In the genomic region with DNA sequence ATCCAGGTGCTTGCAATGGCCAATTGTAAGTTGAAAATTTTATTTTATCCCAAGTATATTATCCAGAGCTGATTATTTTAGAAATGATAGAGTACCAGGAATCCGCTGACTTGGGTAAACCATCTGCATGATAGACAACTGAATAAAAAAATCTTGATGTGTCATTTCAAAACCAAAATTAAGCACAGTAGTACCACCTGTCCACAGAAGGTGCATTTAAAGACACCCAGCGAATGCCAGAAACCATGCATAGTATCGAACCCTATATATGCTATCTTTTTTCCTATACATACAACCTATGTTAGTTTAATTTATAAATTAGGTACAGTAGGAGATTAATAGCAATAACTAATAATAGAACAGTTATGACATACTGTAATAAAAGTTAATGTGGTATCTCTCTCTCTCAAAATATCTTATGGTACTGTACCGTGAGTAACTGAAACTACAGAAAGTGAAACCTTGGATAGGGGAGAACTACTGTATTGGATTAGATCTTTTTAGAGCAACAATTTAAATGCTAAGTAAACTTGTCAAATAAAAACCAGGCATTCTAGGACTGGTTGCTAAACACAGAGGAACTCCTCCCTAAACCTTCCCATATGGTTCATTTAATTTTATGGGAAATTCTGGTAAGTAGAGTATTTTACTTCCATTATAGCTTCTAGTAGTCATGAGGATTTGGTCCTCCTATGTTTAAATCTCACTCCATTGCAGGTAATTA, we compare ENCODE assay signal across 11 cellular contexts. TPM values are rescaled to one million over a fixed set of nuclear protein-coding genes. Genes with fewer than 3 reads are reported as not detected.
DNase-seq lines count a peak whose midpoint lies in the region; ATAC-seq and TF ChIP-seq lines count a peak whose summit lies in the region.
"Had no signal": no experiment of that assay in that cellular context is flagged by ENCODE, and none has a peak within 500 bp of the region (broad histone marks: within the 10 kb centered on the region; RNA-seq: fewer than 3 reads in every experiment).

No MANE protein-coding gene starts in this region.

- intact Hi-C loops in activated CD8-positive, alpha-beta T cell treated with anti-CD3 and anti-CD28 coated beads for 36 hours (cut with micrococcal nuclease), result no loop called here

- no peaks in the 10 kb centered on the region for H3K27me3 Mint-ChIP-seq in activated CD4-positive, alpha-beta T cell treated with anti-CD3 and anti-CD28 coated beads, Interleukin-2, amount 10 ng/mL, durations not matched to agents 7 days and 5 days
- H3K27me3 Mint-ChIP-seq in activated CD8-positive, alpha-beta T cell treated with anti-CD3 and anti-CD28 coated beads for 36 hours, result no peaks in the 10 kb centered on the region
- H3K27me3 Mint-ChIP-seq in osteocyte (ENCODE audit: unreplicated experiment), result no peaks in the 10 kb centered on the region

- no peaks in the 10 kb centered on the region for H4K20me1 ChIP-seq in smooth muscle cell (ENCODE audit: low read depth)

- no peaks in the 10 kb centered on the region for H3K27me3 ChIP-seq in smooth muscle cell (ENCODE audit: low read depth)

- H3K4me2 ChIP-seq in smooth muscle cell, result no peak overlapping the region

- H3K4me1 ChIP-seq in smooth muscle cell (ENCODE audit: low read depth), result peaks cover 1% of the 10 kb centered on the region
- H3K4me1 ChIP-seq: left ventricle myocardium inferior had no signal

- ATAC-seq in HG02678 (IDR thresholded peaks at IDR 0.05; ENCODE audit: unreplicated experiment) (peak; percentile 44), GM21447 (IDR thresholded peaks at IDR 0.05; ENCODE audit: unreplicated experiment) (no peak)
- ATAC-seq in activated CD8-positive, alpha-beta T cell treated with anti-CD3 and anti-CD28 coated beads for 36 hours, result peak; percentile 53
- ATAC-seq: activated naive CD4-positive, alpha-beta T cell treated with anti-CD3 and anti-CD28 coated beads, Interleukin-2, amount 50 U/mL, for 72 hours had no signal

- POLR2A ChIA-PET in activated CD4-positive, alpha-beta T cell treated with anti-CD3 and anti-CD28 coated beads, Interleukin-2, amount 10 ng/mL, durations not matched to agents 7 days and 5 days (lab: Charles Lee), result no interaction called here
- POLR2A ChIA-PET in activated CD8-positive, alpha-beta T cell treated with anti-CD3 and anti-CD28 coated beads for 36 hours (lab: Charles Lee), result interaction anchor here (0.7 to 2.0 kb wide), 2 partner anchors 33 to 126 kb away, joined by 3 to 5 read pairs; partner anchors contain the start of gene AGA

- no peaks in the 10 kb centered on the region for H3K9me3 Mint-ChIP-seq in activated CD4-positive, alpha-beta T cell treated with anti-CD3 and anti-CD28 coated beads, Interleukin-2, amount 10 ng/mL, durations not matched to agents 7 days and 5 days
- H3K9me3 Mint-ChIP-seq in activated CD8-positive, alpha-beta T cell treated with anti-CD3 and anti-CD28 coated beads for 36 hours, result no peaks in the 10 kb centered on the region
- no peaks in the 10 kb centered on the region for H3K9me3 Mint-ChIP-seq in osteocyte (ENCODE audit: unreplicated experiment)

- H3K4me1 Mint-ChIP-seq in activated CD4-positive, alpha-beta T cell treated with anti-CD3 and anti-CD28 coated beads, Interleukin-2, amount 10 ng/mL, durations not matched to agents 7 days and 5 days, result peaks cover 92% of the 10 kb centered on the region
- peaks cover 43% of the 10 kb centered on the region for H3K4me1 Mint-ChIP-seq in activated CD8-positive, alpha-beta T cell treated with anti-CD3 and anti-CD28 coated beads for 36 hours (ENCODE audit: low read depth)
- peaks cover 37% of the 10 kb centered on the region for H3K4me1 Mint-ChIP-seq in osteocyte (ENCODE audit: unreplicated experiment)

- CTCF ChIA-PET in activated CD4-positive, alpha-beta T cell treated with anti-CD3 and anti-CD28 coated beads, Interleukin-2, amount 10 ng/mL, durations not matched to agents 7 days and 5 days (lab: Charles Lee), result interaction anchor here (1.1 kb wide), 1 partner anchor 23 kb away, joined by 4 read pairs; no protein-coding TSS in a partner anchor
- CTCF ChIA-PET in activated CD8-positive, alpha-beta T cell treated with anti-CD3 and anti-CD28 coated beads for 36 hours (lab: Charles Lee), result no interaction called here

- H3K36me3 ChIP-seq in smooth muscle cell (ENCODE audit: low read depth), result no peaks in the 10 kb centered on the region
- H3K36me3 ChIP-seq: left ventricle myocardium inferior had no signal

- peak overlapping the region; percentile 82 for H3K27ac Mint-ChIP-seq in activated CD4-positive, alpha-beta T cell treated with anti-CD3 and anti-CD28 coated beads, Interleukin-2, amount 10 ng/mL, durations not matched to agents 7 days and 5 days
- no peak overlapping the region for H3K27ac Mint-ChIP-seq in activated CD8-positive, alpha-beta T cell treated with anti-CD3 and anti-CD28 coated beads for 36 hours
- peak overlapping the region; percentile 16 for H3K27ac Mint-ChIP-seq in osteocyte (ENCODE audit: unreplicated experiment)

- no peak overlapping the region for H3K27ac ChIP-seq in smooth muscle cell (ENCODE audit: low read depth)
- H3K27ac ChIP-seq: left ventricle myocardium inferior had no signal

- H3K9ac ChIP-seq in smooth muscle cell (ENCODE audit: low read depth), result no peak overlapping the region

- WGBS in smooth muscle cell (ENCODE audit: low lambda C conversion rate), result 93% methylated on average over 4 of the region's 4 CpGs

- no peak for TF ChIP-seq CTCF in activated CD8-positive, alpha-beta T cell treated with anti-CD3 and anti-CD28 coated beads for 36 hours (IDR thresholded peaks at IDR 0.05)
- no peak for TF ChIP-seq CTCF in osteocyte (IDR thresholded peaks at IDR 0.05)
- TF ChIP-seq CTCF in smooth muscle cell (IDR thresholded peaks at IDR 0.05; ENCODE audit: borderline replicate concordance, insufficient read depth, poor library complexity, severe bottlenecking), result no peak

- no peaks in the 10 kb centered on the region for H3K9me3 ChIP-seq in smooth muscle cell (replicated peaks; ENCODE audit: low read depth)
- H3K9me3 ChIP-seq: left ventricle myocardium inferior had no signal

- H2AFZ ChIP-seq in smooth muscle cell (ENCODE audit: low read depth), result no peak overlapping the region

- peak overlapping the region; percentile 53 for H3K4me3 Mint-ChIP-seq in activated CD4-positive, alpha-beta T cell treated with anti-CD3 and anti-CD28 coated beads, Interleukin-2, amount 10 ng/mL, durations not matched to agents 7 days and 5 days
- no peak overlapping the region for H3K4me3 Mint-ChIP-seq in activated CD8-positive, alpha-beta T cell treated with anti-CD3 and anti-CD28 coated beads for 36 hours
- peak overlapping the region; percentile 46 for H3K4me3 Mint-ChIP-seq in osteocyte (ENCODE audit: unreplicated experiment)

- H3K79me2 ChIP-seq in smooth muscle cell (ENCODE audit: low read depth), result peaks cover 3% of the 10 kb centered on the region

- DNase-seq in activated CD4-positive, alpha-beta T cell treated with anti-CD3 and anti-CD28 coated beads, Interleukin-2, amount 10 ng/mL, durations not matched to agents 7 days and 5 days, result no peak
- no peak for DNase-seq in activated CD4-positive, alpha-beta T cell treated with anti-CD3 and anti-CD28 coated beads for 1 hour
- no peak for DNase-seq in activated CD8-positive, alpha-beta T cell treated with anti-CD3 and anti-CD28 coated beads for 36 hours
- no peak for DNase-seq in osteocyte (ENCODE audit: extremely low spot score, unreplicated experiment)
- DNase-seq in smooth muscle cell (lab: John Stamatoyannopoulos, UW; ENCODE audit: unreplicated experiment), result no peak
- no peak for DNase-seq in NCI-H524 treated with DMSO at 0.1 percent for 48 hours (lab: John Stamatoyannopoulos, UW)
- DNase-seq: left ventricle myocardium inferior, NCI-H510A treated with DMSO at 0.1 percent for 48 hours had no signal

- H3K4me3 ChIP-seq in smooth muscle cell, result no peak overlapping the region
- H3K4me3 ChIP-seq: left ventricle myocardium inferior had no signal

- H3F3A ChIP-seq in smooth muscle cell (ENCODE audit: low read depth), result no peaks in the 10 kb centered on the region

- peaks cover 57% of the 10 kb centered on the region for H3K36me3 Mint-ChIP-seq in activated CD4-positive, alpha-beta T cell treated with anti-CD3 and anti-CD28 coated beads, Interleukin-2, amount 10 ng/mL, durations not matched to agents 7 days and 5 days (ENCODE audit: low read depth)
- peaks cover 12% of the 10 kb centered on the region for H3K36me3 Mint-ChIP-seq in activated CD8-positive, alpha-beta T cell treated with anti-CD3 and anti-CD28 coated beads for 36 hours (ENCODE audit: low read depth)
- peaks cover 2% of the 10 kb centered on the region for H3K36me3 Mint-ChIP-seq in osteocyte (ENCODE audit: unreplicated experiment)

RNA-seq across cellular contexts. Expression of gene NEIL3, which starts 6.3 kb away (rescaled TPM):
- 10 to 100 TPM; 34.6 to 38.9 TPM for total RNA-seq in activated CD4-positive, alpha-beta T cell treated with anti-CD3 and anti-CD28 coated beads, Interleukin-2, amount 10 ng/mL, durations not matched to agents 7 days and 5 days
- 10 to 100 TPM; 16.6 to 18.7 TPM for total RNA-seq in activated CD8-positive, alpha-beta T cell treated with anti-CD3 and anti-CD28 coated beads for 36 hours
- total RNA-seq in osteocyte (2.1 and 2.3 TPM in 2 replicates), smooth muscle cell (3.7 and 4.9 TPM in 2 replicates)
- polyA plus RNA-seq in smooth muscle cell, result 1.2 and 2.7 TPM in 2 replicates
